10 cellular contexts compared by ENCODE assay signal in the genomic region with DNA sequence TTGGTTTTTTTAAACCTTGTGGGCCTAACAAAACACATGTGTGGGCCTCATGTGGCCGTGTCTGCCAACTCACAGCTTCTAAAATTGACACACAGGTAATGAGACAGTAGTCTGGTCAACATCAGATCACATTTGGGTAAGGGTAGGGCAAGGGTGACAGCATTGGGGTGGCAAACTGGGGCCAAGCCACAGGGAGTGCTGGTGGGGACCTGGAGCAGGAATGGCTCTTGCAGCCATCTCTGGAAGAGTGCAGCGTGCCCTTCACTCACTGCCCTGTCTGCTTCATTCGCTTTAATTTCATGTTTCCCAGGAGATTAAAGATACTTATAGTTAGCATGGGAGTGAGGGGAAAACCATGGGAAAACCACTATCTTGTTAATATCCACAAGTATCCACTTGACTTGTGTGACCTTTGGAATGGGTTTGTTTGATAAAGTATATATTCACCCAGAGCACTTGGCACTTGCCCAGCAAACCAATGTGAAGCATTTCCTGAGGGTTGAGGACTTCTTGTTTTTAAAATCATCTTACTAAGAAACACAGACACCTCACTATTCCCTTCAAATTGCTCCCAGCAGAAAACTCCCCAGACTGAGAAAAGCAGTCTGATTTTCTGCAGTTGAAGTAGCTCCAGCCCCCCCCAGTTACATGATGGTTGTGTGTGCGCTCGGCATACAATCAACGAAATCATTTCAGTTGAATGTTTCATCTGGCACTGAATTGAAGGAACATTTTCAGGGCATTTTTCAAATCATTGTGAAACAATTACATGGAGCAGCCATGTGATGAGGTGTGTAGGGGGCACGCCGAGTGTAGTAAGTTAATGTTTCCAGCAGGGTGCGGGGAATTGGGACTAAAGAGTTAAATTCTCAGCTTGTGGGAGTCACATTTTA.
A peak's percentile ranks its signal among the peaks of the same experiment; 100 is the strongest.
DNase-seq lines count a peak whose midpoint lies in the region; ATAC-seq, FAIRE-seq and TF ChIP-seq lines count a peak whose summit lies in the region.
"Had no signal": no experiment of that assay in that cellular context is flagged by ENCODE, and none has a peak within 500 bp of the region (broad histone marks: within the 10 kb centered on the region; RNA-seq: fewer than 3 reads in every experiment).

No MANE protein-coding gene starts in this region.

- H3K27me3 ChIP-seq in SJSA1 (replicated peaks): no peaks in the 10 kb centered on the region

- no peaks in the 10 kb centered on the region for H3K9me3 ChIP-seq in SJSA1 (replicated peaks)

- peak; percentile 22 for ATAC-seq in omental fat pad (ENCODE audit: low FRiP score)

- DNase-seq in CD1c-positive myeloid dendritic cell (ENCODE audit: extremely low spot score) (peak; percentile 19), SJSA1 (ENCODE audit: low read depth in 1 of 2, low spot score in 2 of 2) (peak in 1 of 2 experiments; percentile 31), fibroblast of pulmonary artery (ENCODE audit: low read depth) (peak; percentile 56), omental fat pad (ENCODE audit: low spot score) (peak; percentile 35), D721Med (ENCODE audit: insufficient read length, low spot score) (no peak), retina (no peak), GOT3 (lab: John Stamatoyannopoulos, UW) (no peak)
- no peak for DNase-seq in stimulated activated naive CD4-positive, alpha-beta T cell treated with Interleukin-2 at 50 U/mL for 16 hours (lab: John Stamatoyannopoulos, UW)
- DNase-seq: activated naive CD4-positive, alpha-beta T cell treated with anti-CD3 and anti-CD28 coated beads, Interleukin-2, amount 10 ng/mL, durations not matched to agents 7 days and 5 days had no signal

- TF ChIP-seq CTCF in fibroblast of pulmonary artery (IDR thresholded peaks at IDR 0.05; ENCODE audit: low read length, missing control alignments) (peak; percentile 20), omental fat pad (IDR thresholded peaks at IDR 0.05) (no peak), D721Med (IDR thresholded peaks at IDR 0.05; ENCODE audit: insufficient read depth, missing control alignments) (no peak)

- no peak for FAIRE-seq in D721Med (lab: Jason Lieb, UNC)
- FAIRE-seq: G401.6 had no signal

- peak overlapping the region; percentile 33; the same call in 1 of the 2 replicates for H3K27ac ChIP-seq in SJSA1

- peaks cover 19% of the 10 kb centered on the region for H3K36me3 ChIP-seq in SJSA1

- H3K4me3 ChIP-seq in SJSA1 (no peak overlapping the region), fibroblast of pulmonary artery (replicated peaks; ENCODE audit: low read depth, low read length) (no peak overlapping the region)

- H3K4me1 ChIP-seq in SJSA1 (replicated peaks): peaks cover 31% of the 10 kb centered on the region

Comparison
In these comparisons a context has a peak if more than half of its experiments do, and no peak if none do; other contexts are left out.
1. DNase-seq: peak in CD1c-positive myeloid dendritic cell (single experiment), fibroblast of pulmonary artery (single experiment) and omental fat pad (single experiment); none in D721Med (single experiment), stimulated activated naive CD4-positive, alpha-beta T cell treated with Interleukin-2 at 50 U/mL for 16 hours (single experiment), retina (single experiment) and GOT3 (single experiment).